17 cellular contexts compared by ENCODE assay signal in the genomic region with DNA sequence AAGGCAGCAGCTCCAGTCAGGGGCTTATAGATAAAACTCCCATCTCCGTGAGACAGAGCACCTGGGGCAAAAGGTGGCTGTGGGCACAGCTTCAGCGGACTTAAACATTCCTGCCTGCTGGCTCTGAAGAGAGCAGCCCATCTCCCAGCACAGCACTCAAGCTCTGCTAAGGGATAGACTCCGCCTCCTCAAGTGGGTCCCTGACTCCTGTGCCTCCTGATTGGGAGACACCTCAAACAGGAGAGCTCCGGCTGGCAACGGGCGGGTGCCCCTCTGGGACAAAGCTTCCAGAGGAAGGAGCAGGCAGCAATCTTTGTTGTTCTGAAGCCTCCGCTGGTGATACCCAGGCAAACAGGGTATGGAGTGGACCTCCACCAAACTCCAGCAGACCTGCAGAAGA.
DNase-seq lines count a peak whose midpoint lies in the region; ATAC-seq, FAIRE-seq and TF ChIP-seq lines count a peak whose summit lies in the region.
"Had no signal": no experiment of that assay in that cellular context is flagged by ENCODE, and none has a peak within 500 bp of the region (broad histone marks: within the 10 kb centered on the region; RNA-seq: fewer than 3 reads in every experiment).

No MANE protein-coding gene starts in this region.

- H3K4me3 Mint-ChIP-seq in GM23338 = no peak overlapping the region
- no peak overlapping the region for H3K4me3 Mint-ChIP-seq in endodermal cell
- H3K4me3 Mint-ChIP-seq: CD8-positive, alpha-beta memory T cell had no signal

- H3K36me3 Mint-ChIP-seq in GM23338 (ENCODE audit: low read depth) (peaks cover 61% of the 10 kb centered on the region), endodermal cell (ENCODE audit: low read depth) (peaks cover 5% of the 10 kb centered on the region)

- H4K20me1 ChIP-seq in GM23338 (replicated peaks; ENCODE audit: insufficient read depth) = peaks cover 16% of the 10 kb centered on the region

- FAIRE-seq in GM19239 (lab: Jason Lieb, UNC) = no peak
- FAIRE-seq: A549, GM12878, GM18507, H1 had no signal

- H3K9me3 ChIP-seq in endodermal cell (ENCODE audit: control insufficient read depth, low read length) = peaks cover 9% of the 10 kb centered on the region
- H3K9me3 ChIP-seq: A549, BE2C, Caco-2 had no signal

- 80 to 88% methylated on average over 4 to 7 of the region's 7 CpGs for WGBS in endodermal cell (ENCODE audit: insufficient coverage in 1 of 2, insufficient read length in 1 of 2), 2 experiments

- H3K9ac ChIP-seq in endodermal cell (ENCODE audit: extremely low read depth, low read length, poor library complexity, severe bottlenecking) = no peak overlapping the region

- H3K9me3 Mint-ChIP-seq in GM23338 = peaks cover 11% of the 10 kb centered on the region
- H3K9me3 Mint-ChIP-seq in endodermal cell = peaks cover 12% of the 10 kb centered on the region

- H3K9me2 ChIP-seq in GM23338 (ENCODE audit: insufficient read depth) = peaks cover 3% of the 10 kb centered on the region; the same call in 1 of the 2 replicates

- H3K36me3 ChIP-seq in GM23338 (ENCODE audit: insufficient read depth) = no peaks in the 10 kb centered on the region
- H3K36me3 ChIP-seq in endodermal cell (ENCODE audit: control insufficient read depth, insufficient read depth, low read length) = no peaks in the 10 kb centered on the region
- H3K36me3 ChIP-seq: BE2C had no signal

- H3K4me1 Mint-ChIP-seq in GM23338 (peaks cover 17% of the 10 kb centered on the region), endodermal cell (no peaks in the 10 kb centered on the region)
- H3K4me1 Mint-ChIP-seq: CD8-positive, alpha-beta memory T cell had no signal

- H2AFZ ChIP-seq in GM23338 = no peak overlapping the region

- no peak overlapping the region for H3K4me3 ChIP-seq in GM23338
- no peak overlapping the region for H3K4me3 ChIP-seq in endodermal cell (ENCODE audit: low read length)
- H3K4me3 ChIP-seq: A549, GM12878 had no signal

- H3K27me3 Mint-ChIP-seq in GM23338 (ENCODE audit: insufficient read depth, low read depth, poor library complexity) (no peaks in the 10 kb centered on the region), endodermal cell (ENCODE audit: insufficient read depth) (no peaks in the 10 kb centered on the region)

- H3K4me1 ChIP-seq in GM23338 (ENCODE audit: insufficient read depth) (peaks cover 12% of the 10 kb centered on the region; the same call in 1 of the 2 replicates), endodermal cell (ENCODE audit: control insufficient read depth, insufficient read depth, low read length) (no peaks in the 10 kb centered on the region)
- H3K4me1 ChIP-seq: A549, BE2C, Caco-2 had no signal

- DNase-seq in DMS79 (lab: John Stamatoyannopoulos, UW) (peak; percentile 32), GM23338 (ENCODE audit: low spot score) (peak; percentile 53), endodermal cell (peak; percentile 72), GM19239 (ENCODE audit: insufficient read length, low spot score) (no peak)
- DNase-seq: BE2C; Caco-2; CD8-positive, alpha-beta memory T cell; IMR-90; KG1 had no signal

- no peak overlapping the region for H3K27ac Mint-ChIP-seq in GM23338
- H3K27ac Mint-ChIP-seq in endodermal cell = no peak overlapping the region
- H3K27ac Mint-ChIP-seq: CD8-positive, alpha-beta memory T cell had no signal

- peaks cover 87% of the 10 kb centered on the region for H3K79me2 ChIP-seq in GM23338 (replicated peaks; ENCODE audit: insufficient read depth)

- no peak overlapping the region for H3K27ac ChIP-seq in GM23338 (ENCODE audit: low read depth)
- no peak overlapping the region for H3K27ac ChIP-seq in endodermal cell (ENCODE audit: low read depth, low read length)
- H3K27ac ChIP-seq: A549, HL-60 had no signal

- no peaks in the 10 kb centered on the region for H3F3A ChIP-seq in GM23338 (replicated peaks; ENCODE audit: low read depth)

- H3K27me3 ChIP-seq in GM23338 (ENCODE audit: insufficient read depth) = no peaks in the 10 kb centered on the region
- no peaks in the 10 kb centered on the region for H3K27me3 ChIP-seq in endodermal cell (ENCODE audit: control insufficient read depth, insufficient read depth, low read length, poor library complexity, severe bottlenecking)
- H3K27me3 ChIP-seq: BE2C had no signal

- peak; percentile 75 for ATAC-seq in GM23338
- no peak for ATAC-seq in GM18517 (IDR thresholded peaks at IDR 0.05; ENCODE audit: unreplicated experiment)
- no peak for ATAC-seq in GM19023 (IDR thresholded peaks at IDR 0.05; ENCODE audit: unreplicated experiment)
- ATAC-seq: A549, GM12878, HCT116 had no signal

- TF ChIP-seq CTCF in GM23338 (conservative IDR thresholded peaks at IDR 0.05; ENCODE audit: low read depth in 2 of 2) = no peak
- TF ChIP-seq CTCF in endodermal cell (conservative IDR thresholded peaks at IDR 0.05) = no peak

- H3K4me2 ChIP-seq in GM23338 = no peak overlapping the region
- H3K4me2 ChIP-seq: A549 had no signal

TF ChIP-seq in GM23338, 12 proteins besides CTCF, POLR2A, EP300 and RAD21 (continues in another document):
- TF ChIP-seq POLR2AphosphoS5 (IDR thresholded peaks at IDR 0.05; ENCODE audit: low read depth) (no peak), EZH2 (IDR thresholded peaks at IDR 0.05; ENCODE audit: low read depth, unreplicated experiment) (no peak), NANOG (IDR thresholded peaks at IDR 0.05; ENCODE audit: borderline replicate concordance) (no peak), JUNB (IDR thresholded peaks at IDR 0.05; ENCODE audit: unreplicated experiment) (no peak), ZNF331 (CRISPR knock-in tag; IDR thresholded peaks at IDR 0.05; ENCODE audit: low read depth) (no peak), CREB1 (CRISPR knock-in tag; IDR thresholded peaks at IDR 0.05; ENCODE audit: low read depth) (no peak)
- TF ChIP-seq, protein P1, sequence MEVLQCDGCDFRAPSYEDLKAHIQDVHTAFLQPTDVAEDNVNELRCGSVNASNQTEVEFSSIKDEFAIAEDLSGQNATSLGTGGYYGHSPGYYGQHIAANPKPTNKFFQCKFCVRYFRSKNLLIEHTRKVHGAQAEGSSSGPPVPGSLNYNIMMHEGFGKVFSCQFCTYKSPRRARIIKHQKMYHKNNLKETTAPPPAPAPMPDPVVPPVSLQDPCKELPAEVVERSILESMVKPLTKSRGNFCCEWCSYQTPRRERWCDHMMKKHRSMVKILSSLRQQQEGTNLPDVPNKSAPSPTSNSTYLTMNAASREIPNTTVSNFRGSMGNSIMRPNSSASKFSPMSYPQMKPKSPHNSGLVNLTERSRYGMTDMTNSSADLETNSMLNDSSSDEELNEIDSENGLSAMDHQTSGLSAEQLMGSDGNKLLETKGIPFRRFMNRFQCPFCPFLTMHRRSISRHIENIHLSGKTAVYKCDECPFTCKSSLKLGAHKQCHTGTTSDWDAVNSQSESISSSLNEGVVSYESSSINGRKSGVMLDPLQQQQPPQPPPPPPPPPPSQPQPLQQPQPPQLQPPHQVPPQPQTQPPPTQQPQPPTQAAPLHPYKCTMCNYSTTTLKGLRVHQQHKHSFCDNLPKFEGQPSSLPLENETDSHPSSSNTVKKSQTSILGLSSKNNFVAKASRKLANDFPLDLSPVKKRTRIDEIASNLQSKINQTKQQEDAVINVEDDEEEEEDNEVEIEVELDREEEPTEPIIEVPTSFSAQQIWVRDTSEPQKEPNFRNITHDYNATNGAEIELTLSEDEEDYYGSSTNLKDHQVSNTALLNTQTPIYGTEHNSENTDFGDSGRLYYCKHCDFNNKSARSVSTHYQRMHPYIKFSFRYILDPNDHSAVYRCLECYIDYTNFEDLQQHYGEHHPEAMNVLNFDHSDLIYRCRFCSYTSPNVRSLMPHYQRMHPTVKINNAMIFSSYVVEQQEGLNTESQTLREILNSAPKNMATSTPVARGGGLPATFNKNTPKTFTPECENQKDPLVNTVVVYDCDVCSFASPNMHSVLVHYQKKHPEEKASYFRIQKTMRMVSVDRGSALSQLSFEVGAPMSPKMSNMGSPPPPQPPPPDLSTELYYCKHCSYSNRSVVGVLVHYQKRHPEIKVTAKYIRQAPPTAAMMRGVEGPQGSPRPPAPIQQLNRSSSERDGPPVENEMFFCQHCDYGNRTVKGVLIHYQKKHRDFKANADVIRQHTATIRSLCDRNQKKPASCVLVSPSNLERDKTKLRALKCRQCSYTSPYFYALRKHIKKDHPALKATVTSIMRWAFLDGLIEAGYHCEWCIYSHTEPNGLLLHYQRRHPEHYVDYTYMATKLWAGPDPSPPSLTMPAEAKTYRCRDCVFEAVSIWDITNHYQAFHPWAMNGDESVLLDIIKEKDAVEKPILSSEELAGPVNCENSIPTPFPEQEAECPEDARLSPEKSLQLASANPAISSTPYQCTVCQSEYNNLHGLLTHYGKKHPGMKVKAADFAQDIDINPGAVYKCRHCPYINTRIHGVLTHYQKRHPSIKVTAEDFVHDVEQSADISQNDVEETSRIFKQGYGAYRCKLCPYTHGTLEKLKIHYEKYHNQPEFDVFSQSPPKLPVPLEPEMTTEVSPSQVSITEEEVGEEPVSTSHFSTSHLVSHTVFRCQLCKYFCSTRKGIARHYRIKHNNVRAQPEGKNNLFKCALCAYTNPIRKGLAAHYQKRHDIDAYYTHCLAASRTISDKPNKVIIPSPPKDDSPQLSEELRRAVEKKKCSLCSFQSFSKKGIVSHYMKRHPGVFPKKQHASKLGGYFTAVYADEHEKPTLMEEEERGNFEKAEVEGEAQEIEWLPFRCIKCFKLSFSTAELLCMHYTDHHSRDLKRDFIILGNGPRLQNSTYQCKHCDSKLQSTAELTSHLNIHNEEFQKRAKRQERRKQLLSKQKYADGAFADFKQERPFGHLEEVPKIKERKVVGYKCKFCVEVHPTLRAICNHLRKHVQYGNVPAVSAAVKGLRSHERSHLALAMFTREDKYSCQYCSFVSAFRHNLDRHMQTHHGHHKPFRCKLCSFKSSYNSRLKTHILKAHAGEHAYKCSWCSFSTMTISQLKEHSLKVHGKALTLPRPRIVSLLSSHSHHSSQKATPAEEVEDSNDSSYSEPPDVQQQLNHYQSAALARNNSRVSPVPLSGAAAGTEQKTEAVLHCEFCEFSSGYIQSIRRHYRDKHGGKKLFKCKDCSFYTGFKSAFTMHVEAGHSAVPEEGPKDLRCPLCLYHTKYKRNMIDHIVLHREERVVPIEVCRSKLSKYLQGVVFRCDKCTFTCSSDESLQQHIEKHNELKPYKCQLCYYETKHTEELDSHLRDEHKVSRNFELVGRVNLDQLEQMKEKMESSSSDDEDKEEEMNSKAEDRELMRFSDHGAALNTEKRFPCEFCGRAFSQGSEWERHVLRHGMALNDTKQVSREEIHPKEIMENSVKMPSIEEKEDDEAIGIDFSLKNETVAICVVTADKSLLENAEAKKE (CRISPR knock-in tag; IDR thresholded peaks at IDR 0.05) = no peak
- TF ChIP-seq, protein P2, sequence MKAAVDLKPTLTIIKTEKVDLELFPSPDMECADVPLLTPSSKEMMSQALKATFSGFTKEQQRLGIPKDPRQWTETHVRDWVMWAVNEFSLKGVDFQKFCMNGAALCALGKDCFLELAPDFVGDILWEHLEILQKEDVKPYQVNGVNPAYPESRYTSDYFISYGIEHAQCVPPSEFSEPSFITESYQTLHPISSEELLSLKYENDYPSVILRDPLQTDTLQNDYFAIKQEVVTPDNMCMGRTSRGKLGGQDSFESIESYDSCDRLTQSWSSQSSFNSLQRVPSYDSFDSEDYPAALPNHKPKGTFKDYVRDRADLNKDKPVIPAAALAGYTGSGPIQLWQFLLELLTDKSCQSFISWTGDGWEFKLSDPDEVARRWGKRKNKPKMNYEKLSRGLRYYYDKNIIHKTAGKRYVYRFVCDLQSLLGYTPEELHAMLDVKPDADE (IDR thresholded peaks at IDR 0.05) = no peak
